In the genomic region with DNA sequence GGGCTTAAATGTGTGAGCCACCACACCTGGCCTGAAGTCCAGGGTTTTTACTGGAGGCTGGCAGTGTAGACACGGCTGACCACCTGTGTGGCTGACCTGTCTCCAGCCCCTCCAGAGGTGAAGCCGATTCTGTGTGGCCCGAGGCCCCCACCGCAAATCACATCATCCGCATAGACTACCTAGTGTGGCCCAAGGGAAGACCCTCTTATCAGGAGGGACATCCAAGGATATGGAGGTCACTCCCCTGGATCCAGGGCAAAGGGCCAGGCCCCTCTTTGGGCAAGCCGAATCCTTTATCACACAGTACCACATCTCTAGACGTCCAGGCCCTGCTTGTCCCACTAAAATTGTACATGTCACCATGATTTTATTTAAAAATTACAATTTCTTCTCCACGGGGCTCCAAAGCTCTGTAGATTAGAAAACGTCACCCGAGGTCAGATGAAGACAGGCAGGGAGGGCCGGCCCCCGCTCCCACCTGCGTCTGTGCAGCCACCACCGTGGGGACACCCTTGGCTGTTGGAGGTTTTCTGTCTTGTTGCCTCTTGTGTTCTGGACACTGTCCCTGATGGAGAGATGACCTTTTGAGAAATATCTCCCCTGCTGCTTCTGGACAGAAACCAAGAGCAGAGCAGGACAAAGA, we compare ENCODE assay signal across 28 cellular contexts. TPM values are rescaled to one million over a fixed set of nuclear protein-coding genes. Genes with fewer than 3 reads are reported as not detected.
DNase-seq lines count a peak whose midpoint lies in the region; ATAC-seq, FAIRE-seq and TF ChIP-seq lines count a peak whose summit lies in the region.
"Had no signal": no experiment of that assay in that cellular context is flagged by ENCODE, and none has a peak within 500 bp of the region (broad histone marks: within the 10 kb centered on the region; RNA-seq: fewer than 3 reads in every experiment).

No MANE protein-coding gene starts in this region.

- H3K4ac ChIP-seq in neuronal stem cell (ENCODE audit: low read length), result no peak overlapping the region

- peak overlapping the region; percentile 90 for H3K23ac ChIP-seq in neuronal stem cell (ENCODE audit: low read depth, low read length, poor library complexity)

- no peak overlapping the region for H3K18ac ChIP-seq in neuronal stem cell (ENCODE audit: low read length)

- H3K4me3 ChIP-seq in right cardiac atrium (ENCODE audit: low read length), result no peak overlapping the region
- H3K4me3 ChIP-seq in neuronal stem cell (ENCODE audit: low read length in 2 of 2), result no peak overlapping the region
- H3K4me3 ChIP-seq in testis, result no peak overlapping the region
- no peak overlapping the region for H3K4me3 ChIP-seq in small intestine (ENCODE audit: low read depth in 1 of 2, low read length in 2 of 2)
- no peak overlapping the region for H3K4me3 ChIP-seq in coronary artery
- H3K4me3 ChIP-seq in effector memory CD4-positive, alpha-beta T cell (ENCODE audit: insufficient read depth, low read depth, low read length, poor library complexity, severe bottlenecking), result no peak overlapping the region
- H3K4me3 ChIP-seq: A549, GM12878 had no signal

- no peak overlapping the region for H2BK5ac ChIP-seq in neuronal stem cell (ENCODE audit: low read length)

- TF ChIP-seq CTCF in testis (IDR thresholded peaks at IDR 0.05) (no peak), coronary artery (IDR thresholded peaks at IDR 0.05) (no peak)

- no peak overlapping the region for H2AFZ ChIP-seq in neuronal stem cell (ENCODE audit: low read length)

- H3K27ac ChIP-seq in right cardiac atrium (ENCODE audit: low read length) (no peak overlapping the region), neuronal stem cell (replicated peaks; ENCODE audit: low read length) (no peak overlapping the region), testis (peak overlapping the region; percentile 63 to 73), small intestine (ENCODE audit: low read depth in 1 of 2, low read length in 1 of 2) (no peak overlapping the region), coronary artery (no peak overlapping the region)
- H3K27ac ChIP-seq in effector memory CD4-positive, alpha-beta T cell (ENCODE audit: insufficient read depth, low read length, poor library complexity, severe bottlenecking), result no peak overlapping the region
- H3K27ac ChIP-seq: 22Rv1, A549 had no signal

- H2AK5ac ChIP-seq in neuronal stem cell (ENCODE audit: low read depth, low read length), result no peak overlapping the region

- H4K8ac ChIP-seq in neuronal stem cell (ENCODE audit: low read depth, low read length), result no peak overlapping the region

- peak overlapping the region; percentile 30 for H3K9ac ChIP-seq in neuronal stem cell (ENCODE audit: low read depth, low read length, poor library complexity)

- H3K9me3 ChIP-seq in right cardiac atrium (ENCODE audit: control insufficient read depth, low read length) (no peaks in the 10 kb centered on the region), neuronal stem cell (replicated peaks in 1 of 2; ENCODE audit: control insufficient read depth in 2 of 2, insufficient read depth in 1 of 2, low read depth in 1 of 2, low read length in 2 of 2) (no peaks in the 10 kb centered on the region), testis (no peaks in the 10 kb centered on the region), small intestine (ENCODE audit: control insufficient read depth, low read depth) (no peaks in the 10 kb centered on the region)
- H3K9me3 ChIP-seq in effector memory CD4-positive, alpha-beta T cell (ENCODE audit: control insufficient read depth, low read length), result no peaks in the 10 kb centered on the region
- H3K9me3 ChIP-seq: A549 had no signal

- no peak overlapping the region for H3K4me2 ChIP-seq in neuronal stem cell (ENCODE audit: insufficient read depth, low read length, poor library complexity, severe bottlenecking)
- H3K4me2 ChIP-seq: A549 had no signal

- H3K27me3 ChIP-seq in right cardiac atrium (ENCODE audit: control insufficient read depth, insufficient read depth) (no peaks in the 10 kb centered on the region), neuronal stem cell (ENCODE audit: control insufficient read depth in 3 of 3, insufficient read depth in 3 of 3, low read depth in 1 of 3, low read length in 3 of 3) (peaks cover 0 to 71% (median 0%) of the 10 kb centered on the region in 3 experiments), testis (no peaks in the 10 kb centered on the region), small intestine (ENCODE audit: control insufficient read depth in 2 of 2, insufficient read depth in 2 of 2, low read length in 2 of 2) (no peaks in the 10 kb centered on the region)
- H3K27me3 ChIP-seq in effector memory CD4-positive, alpha-beta T cell (replicated peaks; ENCODE audit: control insufficient read depth, insufficient read depth, low read length, poor library complexity, severe bottlenecking), result no peaks in the 10 kb centered on the region

- H3K79me1 ChIP-seq in neuronal stem cell (ENCODE audit: low read depth, low read length), result peaks cover 2% of the 10 kb centered on the region

- H4K91ac ChIP-seq in neuronal stem cell (ENCODE audit: low read depth, low read length, poor library complexity), result no peak overlapping the region

- no peaks in the 10 kb centered on the region for H3K36me3 ChIP-seq in neuronal stem cell (replicated peaks in 1 of 2; ENCODE audit: control insufficient read depth in 2 of 2, insufficient read depth in 2 of 2, low read length in 2 of 2)
- no peaks in the 10 kb centered on the region for H3K36me3 ChIP-seq in testis (ENCODE audit: low read depth, missing control alignments)
- H3K36me3 ChIP-seq in small intestine (ENCODE audit: control insufficient read depth in 2 of 2, insufficient read depth in 2 of 2, low read length in 2 of 2), result no peaks in the 10 kb centered on the region
- no peaks in the 10 kb centered on the region for H3K36me3 ChIP-seq in effector memory CD4-positive, alpha-beta T cell (ENCODE audit: control insufficient read depth, insufficient read depth, low read length)

- DNase-seq in Right ventricle myocardium superior, result peak; percentile 5
- DNase-seq in right cardiac atrium, result no peak
- peak; percentile 22 for DNase-seq in cerebellum (ENCODE audit: low spot score)
- DNase-seq in neuronal stem cell (ENCODE audit: low spot score), result no peak
- no peak for DNase-seq in testis
- no peak for DNase-seq in small intestine
- DNase-seq in coronary artery (ENCODE audit: low spot score), result no peak
- DNase-seq in effector memory CD4-positive, alpha-beta T cell, result no peak
- DNase-seq: AML-193; C1 segment of cervical spinal cord; CD4-positive, alpha-beta memory T cell; CD4-positive, CD25-positive, alpha-beta regulatory T cell; CD8-positive, alpha-beta memory T cell; COR-L47; DMS 273 treated with DMSO at 0.1 percent for 48 hours; DMS153; DMS53; DMS79; DND-41; EL; GDM1 had no signal

- H2BK120ac ChIP-seq in neuronal stem cell (ENCODE audit: low read depth, low read length), result peak overlapping the region; percentile 58

- H2BK12ac ChIP-seq in neuronal stem cell (ENCODE audit: low read length), result no peak overlapping the region

- intact Hi-C loops in Right ventricle myocardium superior (cut with DNase I), result no loop called here
- intact Hi-C loops in right cardiac atrium (cut with DNase I), result no loop called here
- intact Hi-C loops in testis (cut with DNase I; ENCODE audit: low total_unique reads), result no loop called here

- no peak for TF ChIP-seq POLR2A in testis (IDR thresholded peaks at IDR 0.05)

- H3K14ac ChIP-seq in neuronal stem cell (ENCODE audit: low read length), result no peak overlapping the region

- 71% methylated on average over 14 of the region's 14 CpGs for WGBS in right cardiac atrium
- WGBS in neuronal stem cell (ENCODE audit: extremely low coverage in 2 of 2, insufficient read length in 2 of 2, insufficient replicate concordance in 1 of 2), 2 donors, result no CpG with 5 or more reads among the region's 14 CpGs
- WGBS in testis, 2 donors, result 66 to 68% methylated on average over 11 to 14 of the region's 14 CpGs
- WGBS in small intestine, 3 donors, result 71 to 81% (median 77%) methylated on average over 13 to 14 of the region's 14 CpGs

- no peak for FAIRE-seq in small intestine (lab: Jason Lieb, UNC)
- FAIRE-seq: A549, GM12878, GM12892, GM18507, GM19239 had no signal

- H2BK15ac ChIP-seq in neuronal stem cell (ENCODE audit: low read length), result no peak overlapping the region

- H3K4me1 ChIP-seq in right cardiac atrium (ENCODE audit: control insufficient read depth, insufficient read depth, low read length) (no peaks in the 10 kb centered on the region), neuronal stem cell (ENCODE audit: control insufficient read depth in 2 of 2, insufficient read depth in 1 of 2, low read depth in 1 of 2, low read length in 2 of 2) (no peaks in the 10 kb centered on the region), testis (peaks cover 10% of the 10 kb centered on the region), small intestine (ENCODE audit: control insufficient read depth in 2 of 2, insufficient read depth in 1 of 2, low read depth in 1 of 2, low read length in 1 of 2) (no peaks in the 10 kb centered on the region)
- no peaks in the 10 kb centered on the region for H3K4me1 ChIP-seq in effector memory CD4-positive, alpha-beta T cell (ENCODE audit: control insufficient read depth, insufficient read depth, low read length, poor library complexity, severe bottlenecking)

- ATAC-seq in Right ventricle myocardium superior (ENCODE audit: poor library complexity) (no peak), right cardiac atrium (no peak)
- ATAC-seq: A549, GM12878 had no signal

RNA-seq across cellular contexts. Expression of a gene that starts 20.1 kb away (rescaled TPM):
- total RNA-seq in Right ventricle myocardium superior (0.03 TPM), right cardiac atrium (1 to 10 TPM in 3 of 4 donors, under 1 TPM in 1; 0.51 to 2.6 (median 1.5) TPM), cerebellum (3.5 TPM), testis (100 to 1,000 TPM in 1 of 2 donors, 10 to 100 TPM in 1; 86.3 to 136 TPM)
- polyA plus RNA-seq in right cardiac atrium (1.4 TPM), testis (ENCODE audit: insufficient read depth, low read depth, low replicate concordance) (35.9 TPM), small intestine (under 1 TPM in 1 of 3 donors, not detected in 2; 0.25 TPM)
- polyA plus RNA-seq in neuronal stem cell (2013, experiment 1 of 2), result 0.03 TPM
- polyA plus RNA-seq in neuronal stem cell (2013, experiment 2 of 2), result 0.07 TPM
- polyA plus RNA-seq: CD14-positive monocyte; CD4-positive, alpha-beta memory T cell; CD8-positive, alpha-beta memory T cell; GM12878 had no signal

Comparison
In these comparisons a context has a peak if more than half of its experiments do, and no peak if none do; other contexts are left out.
1. DNase-seq: peak in Right ventricle myocardium superior (single experiment) and cerebellum (single experiment); none in right cardiac atrium (0 of 3), neuronal stem cell (single experiment), testis (single experiment), small intestine (single experiment), coronary artery (single experiment) and effector memory CD4-positive, alpha-beta T cell (0 of 3).
2. H3K27ac ChIP-seq: peak in testis (2 of 2); none in right cardiac atrium (single experiment), neuronal stem cell (single experiment), small intestine (0 of 2), coronary artery (0 of 2) and effector memory CD4-positive, alpha-beta T cell (single experiment).
3. RNA of a gene that starts 20.1 kb away (total RNA-seq): 86.3 to 136 TPM in testis; 3.5 TPM in cerebellum (single experiment), 0.51 to 2.6 TPM in right cardiac atrium and 0.03 TPM in Right ventricle myocardium superior (single experiment); every median in the first group is over 10 times any median in the second.